ENCODE assay signal across 16 cellular contexts in the genomic region with DNA sequence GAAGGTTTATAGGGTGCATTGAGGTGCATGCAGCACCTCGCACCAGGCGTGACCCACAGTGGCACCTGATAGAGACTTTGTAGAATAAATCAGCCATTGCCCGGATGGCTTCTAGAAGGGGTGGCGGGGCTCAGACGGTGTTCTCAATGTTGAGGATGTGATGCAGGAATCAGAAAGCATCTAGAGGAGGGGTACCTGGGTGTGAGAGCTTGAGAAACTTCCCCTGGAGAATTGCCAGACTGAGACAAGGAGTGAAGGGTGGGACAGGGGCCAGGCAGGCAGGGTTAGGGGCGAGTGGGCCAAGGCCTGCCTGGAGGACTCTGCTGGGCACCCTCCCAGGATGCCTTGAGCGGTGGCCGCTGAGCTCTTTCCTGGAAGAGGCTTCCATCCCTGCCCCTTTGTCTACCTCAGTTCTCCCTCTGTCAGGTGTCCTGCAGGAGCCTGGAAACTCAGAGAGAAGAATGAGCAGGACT. TPM values are rescaled to one million over a fixed set of nuclear protein-coding genes. Genes with fewer than 3 reads are reported as not detected.
DNase-seq lines count a peak whose midpoint lies in the region; ATAC-seq and TF ChIP-seq lines count a peak whose summit lies in the region.
"Had no signal": no experiment of that assay in that cellular context is flagged by ENCODE, and none has a peak within 500 bp of the region (broad histone marks: within the 10 kb centered on the region; RNA-seq: fewer than 3 reads in every experiment).

No MANE protein-coding gene starts in this region.

- H3K27ac ChIP-seq in mammary epithelial cell (ENCODE audit: insufficient read depth, low read depth, low read length) (peak overlapping the region; percentile 73), mesenchymal stem cell (ENCODE audit: low read length, poor library complexity, severe bottlenecking) (no peak overlapping the region), thyroid gland (peak overlapping the region; percentile 94 to 99 (median 98))

- no peaks in the 10 kb centered on the region for H3K36me3 Mint-ChIP-seq in activated naive CD8-positive, alpha-beta T cell treated with anti-CD3 and anti-CD28 coated beads, Interleukin-2, amount 10 ng/mL, durations not matched to agents 7 days and 5 days
- H3K36me3 Mint-ChIP-seq in activated naive CD8-positive, alpha-beta T cell treated with anti-CD3 and anti-CD28 coated beads, Interleukin-2, amount 50 U/mL, for 24 hours (ENCODE audit: low read depth), result no peaks in the 10 kb centered on the region

- H3K4me1 ChIP-seq in mammary epithelial cell (ENCODE audit: insufficient read depth, low read length), result peaks cover 58% of the 10 kb centered on the region
- peaks cover 44% of the 10 kb centered on the region for H3K4me1 ChIP-seq in mesenchymal stem cell (ENCODE audit: control insufficient read depth, insufficient read depth, low read depth, low read length)
- H3K4me1 ChIP-seq in thyroid gland, result peaks cover 49 to 65% of the 10 kb centered on the region in 2 donors

- dilution Hi-C loops in mammary epithelial cell (cut with HindIII; ENCODE audit: low sequenced_read_pairs), result no loop called here

- TF ChIP-seq POLR2A in thyroid gland (IDR thresholded peaks at IDR 0.05), result no peak

- H3K79me2 ChIP-seq in mammary epithelial cell (ENCODE audit: insufficient read depth, low read length), result peaks cover 34% of the 10 kb centered on the region

- no peak for ATAC-seq in activated naive CD8-positive, alpha-beta T cell treated with anti-CD3 and anti-CD28 coated beads, Interleukin-2, amount 10 ng/mL, durations not matched to agents 7 days and 5 days (ENCODE audit: low read depth)
- no peak for ATAC-seq in activated naive CD8-positive, alpha-beta T cell treated with anti-CD3 and anti-CD28 coated beads, Interleukin-2, amount 50 U/mL, for 24 hours
- ATAC-seq: activated T-cell treated with anti-CD3 and anti-CD28 coated beads, Interleukin-2, amount 50 U/mL, for 72 hours; Right ventricle myocardium inferior had no signal

- no peaks in the 10 kb centered on the region for H3K27me3 Mint-ChIP-seq in activated naive CD8-positive, alpha-beta T cell treated with anti-CD3 and anti-CD28 coated beads, Interleukin-2, amount 10 ng/mL, durations not matched to agents 7 days and 5 days
- H3K27me3 Mint-ChIP-seq in activated naive CD8-positive, alpha-beta T cell treated with anti-CD3 and anti-CD28 coated beads, Interleukin-2, amount 50 U/mL, for 24 hours, result no peaks in the 10 kb centered on the region

- no peak for TF ChIP-seq CTCF in mammary epithelial cell (conservative IDR thresholded peaks at IDR 0.05 in 1 of 2, IDR thresholded peaks at IDR 0.05 in 1 of 2; ENCODE audit: extremely low read depth in 1 of 2, insufficient read depth in 1 of 2, low read depth in 1 of 2, low read length in 2 of 2)
- TF ChIP-seq CTCF in thyroid gland (IDR thresholded peaks at IDR 0.05), result no peak

- no peak overlapping the region for H3K4ac ChIP-seq in mesenchymal stem cell (ENCODE audit: low read depth in 1 of 2, low read length in 2 of 2)

- no peak overlapping the region for H4K8ac ChIP-seq in mesenchymal stem cell (ENCODE audit: low read length)

- no peaks in the 10 kb centered on the region for H3K9me3 Mint-ChIP-seq in activated naive CD8-positive, alpha-beta T cell treated with anti-CD3 and anti-CD28 coated beads, Interleukin-2, amount 10 ng/mL, durations not matched to agents 7 days and 5 days
- H3K9me3 Mint-ChIP-seq in activated naive CD8-positive, alpha-beta T cell treated with anti-CD3 and anti-CD28 coated beads, Interleukin-2, amount 50 U/mL, for 24 hours, result no peaks in the 10 kb centered on the region
- H3K9me3 Mint-ChIP-seq: activated CD4-positive, alpha-beta T cell treated with anti-CD3 and anti-CD28 coated beads, Interleukin-2, amount 10 ng/mL, durations not matched to agents 7 days and 5 days; activated T-cell treated with anti-CD3 and anti-CD28 coated beads, Interleukin-2, amount 50 U/mL, for 72 hours had no signal

- H2BK120ac ChIP-seq in mesenchymal stem cell (ENCODE audit: low read depth, low read length), result no peak overlapping the region

- H2AFZ ChIP-seq in mammary epithelial cell (ENCODE audit: low read depth, low read length) (peak overlapping the region; percentile 85), mesenchymal stem cell (ENCODE audit: low read depth, low read length) (no peak overlapping the region)

- H3K36me3 ChIP-seq in mammary epithelial cell (ENCODE audit: insufficient read depth, low read length), result no peaks in the 10 kb centered on the region
- no peaks in the 10 kb centered on the region for H3K36me3 ChIP-seq in mesenchymal stem cell (ENCODE audit: control insufficient read depth in 1 of 2, insufficient read depth in 2 of 2, low read depth in 1 of 2, low read length in 2 of 2)
- no peaks in the 10 kb centered on the region for H3K36me3 ChIP-seq in thyroid gland

- BruUV-seq in mammary epithelial cell (replicated peaks; lab: Mats Ljungman, UMichigan), result TSS peak; percentile 27

- H3K9ac ChIP-seq in mammary epithelial cell (ENCODE audit: insufficient read depth, low read length) (peak overlapping the region; percentile 6), mesenchymal stem cell (ENCODE audit: low read length) (no peak overlapping the region)

- H4K20me1 ChIP-seq in mammary epithelial cell (ENCODE audit: insufficient read depth, low read length), result no peaks in the 10 kb centered on the region

- no peak overlapping the region for H3K23ac ChIP-seq in mesenchymal stem cell (ENCODE audit: low read length in 2 of 2)

- H3K4me1 Mint-ChIP-seq in activated naive CD8-positive, alpha-beta T cell treated with anti-CD3 and anti-CD28 coated beads, Interleukin-2, amount 10 ng/mL, durations not matched to agents 7 days and 5 days, result peaks cover 9% of the 10 kb centered on the region
- H3K4me1 Mint-ChIP-seq in activated naive CD8-positive, alpha-beta T cell treated with anti-CD3 and anti-CD28 coated beads, Interleukin-2, amount 50 U/mL, for 24 hours, result peaks cover 20% of the 10 kb centered on the region

- no peak overlapping the region for H2BK5ac ChIP-seq in mesenchymal stem cell (ENCODE audit: low read depth, low read length, poor library complexity, severe bottlenecking)

- peak; percentile 23 for DNase-seq in activated naive CD8-positive, alpha-beta T cell treated with anti-CD3 and anti-CD28 coated beads, Interleukin-2, amount 10 ng/mL, durations not matched to agents 7 days and 5 days
- no peak for DNase-seq in activated naive CD8-positive, alpha-beta T cell treated with anti-CD3 and anti-CD28 coated beads, Interleukin-2, amount 50 U/mL, for 24 hours
- no peak for DNase-seq in mammary epithelial cell
- no peak for DNase-seq in mesenchymal stem cell
- no peak for DNase-seq in thyroid gland
- no peak for DNase-seq in NCI-H524 (lab: John Stamatoyannopoulos, UW)
- DNase-seq in activated naive CD4-positive, alpha-beta T cell (lab: John Stamatoyannopoulos, UW), result no peak
- no peak for DNase-seq in OCI-M1 (lab: John Stamatoyannopoulos, UW)
- DNase-seq: activated CD4-positive, alpha-beta T cell treated with anti-CD3 and anti-CD28 coated beads, Interleukin-2, amount 10 ng/mL, durations not matched to agents 7 days and 5 days; activated T-cell treated with anti-CD3 and anti-CD28 coated beads, Interleukin-2, amount 50 U/mL, for 72 hours; effector memory CD4-positive, alpha-beta T cell; GDM1; stimulated activated CD4-positive, alpha-beta T cell treated with anti-CD3 and anti-CD28 coated beads, Interleukin-4, amount 100 ng/mL, for 24 hours; T-helper 9 cell had no signal

- no peak overlapping the region for H3K14ac ChIP-seq in mesenchymal stem cell (ENCODE audit: low read length in 2 of 2)

- H3K9me3 ChIP-seq in mammary epithelial cell (replicated peaks; ENCODE audit: insufficient read depth, low read length) (no peaks in the 10 kb centered on the region), mesenchymal stem cell (ENCODE audit: control insufficient read depth, low read length) (no peaks in the 10 kb centered on the region), thyroid gland (no peaks in the 10 kb centered on the region)

- H2AK5ac ChIP-seq in mesenchymal stem cell (ENCODE audit: low read length, severe bottlenecking), result peak overlapping the region; percentile 37

- H2BK12ac ChIP-seq in mesenchymal stem cell (ENCODE audit: low read length in 2 of 2), result no peak overlapping the region

- CTCF ChIA-PET in mammary epithelial cell (lab: Charles Lee; ENCODE audit: low non-redundant PET), result interaction anchor here (0.6 to 1.3 kb wide), 3 partner anchors 28 to 132 kb away, joined by 3 to 17 read pairs (median 8); no protein-coding TSS in a partner anchor

- no peaks in the 10 kb centered on the region for H3K79me1 ChIP-seq in mesenchymal stem cell (replicated peaks; ENCODE audit: low read length, poor library complexity, severe bottlenecking)

- in situ Hi-C loops in mammary epithelial cell (cut with MboI; ENCODE audit: low sequenced_read_pairs in 2 of 2), result no loop called here

- H3K27ac Mint-ChIP-seq in activated naive CD8-positive, alpha-beta T cell treated with anti-CD3 and anti-CD28 coated beads, Interleukin-2, amount 10 ng/mL, durations not matched to agents 7 days and 5 days, result peak overlapping the region; percentile 59
- no peak overlapping the region for H3K27ac Mint-ChIP-seq in activated naive CD8-positive, alpha-beta T cell treated with anti-CD3 and anti-CD28 coated beads, Interleukin-2, amount 50 U/mL, for 24 hours
- H3K27ac Mint-ChIP-seq: activated T-cell treated with anti-CD3 and anti-CD28 coated beads, Interleukin-2, amount 50 U/mL, for 72 hours had no signal

- no peaks in the 10 kb centered on the region for H3K27me3 ChIP-seq in mammary epithelial cell (ENCODE audit: insufficient read depth, low read length)
- no peaks in the 10 kb centered on the region for H3K27me3 ChIP-seq in mesenchymal stem cell (ENCODE audit: control insufficient read depth in 1 of 2, insufficient read depth in 1 of 2, low read length in 2 of 2)
- no peaks in the 10 kb centered on the region for H3K27me3 ChIP-seq in thyroid gland

- no peak overlapping the region for H4K91ac ChIP-seq in mesenchymal stem cell (ENCODE audit: low read length)

- H3K4me2 ChIP-seq in mammary epithelial cell (ENCODE audit: insufficient read depth, low read depth, low read length) (peak overlapping the region; percentile 97), mesenchymal stem cell (ENCODE audit: low read length, poor library complexity, severe bottlenecking) (no peak overlapping the region)

- H3K4me3 ChIP-seq in mammary epithelial cell (replicated peaks in 1 of 3; ENCODE audit: insufficient read depth in 1 of 3, low read depth in 2 of 3, low read length in 3 of 3) (peak overlapping the region in 1 of 3 experiments; percentile 80), mesenchymal stem cell (ENCODE audit: insufficient read depth in 1 of 2, low read depth in 1 of 2, low read length in 2 of 2) (no peak overlapping the region), thyroid gland (replicated peaks in 1 of 3) (peak overlapping the region in 1 of 3 donors; percentile 36)

- no peak overlapping the region for H2BK15ac ChIP-seq in mesenchymal stem cell (ENCODE audit: low read depth, poor library complexity, severe bottlenecking)

- H3K18ac ChIP-seq in mesenchymal stem cell (ENCODE audit: low read depth in 1 of 2, low read length in 2 of 2), result no peak overlapping the region

- POLR2A ChIA-PET in activated naive CD8-positive, alpha-beta T cell treated with anti-CD3 and anti-CD28 coated beads, Interleukin-2, amount 10 ng/mL, durations not matched to agents 7 days and 5 days (lab: Charles Lee), result no interaction called here

- intact Hi-C loops in mammary epithelial cell (cut with micrococcal nuclease), result loop anchor here (2.0 kb wide), 1 partner anchor 18 kb away; no protein-coding TSS in a partner anchor
- intact Hi-C loops in thyroid gland (cut with DNase I), result no loop called here

- H3K4me3 Mint-ChIP-seq in activated naive CD8-positive, alpha-beta T cell treated with anti-CD3 and anti-CD28 coated beads, Interleukin-2, amount 10 ng/mL, durations not matched to agents 7 days and 5 days, result no peak overlapping the region
- H3K4me3 Mint-ChIP-seq in activated naive CD8-positive, alpha-beta T cell treated with anti-CD3 and anti-CD28 coated beads, Interleukin-2, amount 50 U/mL, for 24 hours, result no peak overlapping the region
- H3K4me3 Mint-ChIP-seq: activated CD4-positive, alpha-beta T cell treated with anti-CD3 and anti-CD28 coated beads, Interleukin-2, amount 10 ng/mL, durations not matched to agents 7 days and 5 days; activated T-cell treated with anti-CD3 and anti-CD28 coated beads, Interleukin-2, amount 50 U/mL, for 72 hours had no signal

- WGBS in mammary epithelial cell (ENCODE audit: low coverage, missing lambda C conversion rate), result 75% methylated on average over 5 of the region's 8 CpGs
- 84% methylated on average over 8 of the region's 8 CpGs for WGBS in mesenchymal stem cell
- 54 to 77% methylated on average over 6 to 8 of the region's 8 CpGs for WGBS in thyroid gland, 2 donors

RNA-seq across cellular contexts. Expression of a gene that starts 9.3 kb away (rescaled TPM):
- 1 to 10 TPM; 4.3 to 5.6 TPM for total RNA-seq in activated naive CD8-positive, alpha-beta T cell treated with anti-CD3 and anti-CD28 coated beads, Interleukin-2, amount 10 ng/mL, durations not matched to agents 7 days and 5 days
- total RNA-seq in mammary epithelial cell (100 to 1,000 TPM; 195 to 196 TPM), thyroid gland (100 to 1,000 TPM; 120 to 295 (median 239) TPM)
- 125 TPM for polyA plus RNA-seq in mammary epithelial cell
- polyA minus RNA-seq in mammary epithelial cell, result 186 TPM
- polyA plus RNA-seq in mesenchymal stem cell (2013, experiment 1 of 2), result 4.0 TPM
- 4.4 TPM for polyA plus RNA-seq in mesenchymal stem cell (2013, experiment 2 of 2)

RNA-seq across cellular contexts. Expression of a gene that starts 48.9 kb away (rescaled TPM):
- not detected for total RNA-seq in activated naive CD8-positive, alpha-beta T cell treated with anti-CD3 and anti-CD28 coated beads, Interleukin-2, amount 10 ng/mL, durations not matched to agents 7 days and 5 days
- total RNA-seq in mammary epithelial cell (not detected), thyroid gland (10 to 100 TPM in 2 of 4 donors, 1 to 10 TPM in 2; 3.8 to 14.2 (median 8.2) TPM)
- not detected for polyA plus RNA-seq in mammary epithelial cell
- polyA minus RNA-seq in mammary epithelial cell, result not detected
- polyA plus RNA-seq in mesenchymal stem cell (2013, experiment 1 of 2), result not detected
- polyA plus RNA-seq in mesenchymal stem cell (2013, experiment 2 of 2), result not detected
- total RNA-seq: activated CD4-positive, alpha-beta T cell treated with anti-CD3 and anti-CD28 coated beads, Interleukin-2, amount 10 ng/mL, durations not matched to agents 7 days and 5 days had no signal
- polyA plus RNA-seq: AG04450 had no signal

Comparison
In these comparisons a context has a peak if more than half of its experiments do, and no peak if none do; other contexts are left out.
1. RNA of a gene that starts 9.3 kb away (total RNA-seq): 120 to 295 TPM in thyroid gland and 195 to 196 TPM in mammary epithelial cell; 4.3 to 5.6 TPM in activated naive CD8-positive, alpha-beta T cell treated with anti-CD3 and anti-CD28 coated beads, Interleukin-2, amount 10 ng/mL, durations not matched to agents 7 days and 5 days; every median in the first group is over 10 times any median in the second.
2. RNA of a gene that starts 48.9 kb away (total RNA-seq): 3.8 to 14.2 TPM in thyroid gland; not detected in activated naive CD8-positive, alpha-beta T cell treated with anti-CD3 and anti-CD28 coated beads, Interleukin-2, amount 10 ng/mL, durations not matched to agents 7 days and 5 days and not detected in mammary epithelial cell; every median in the first group is over 4 times any median in the second.